In genomic region chr13:48176781-48177180, GRCh38 we compare ENCODE assay signal across 30 cellular contexts.
"Had no signal": no experiment of that assay in that cellular context is flagged by ENCODE, and none has a peak within 500 bp of the region (broad histone marks: within the 10 kb centered on the region; RNA-seq: fewer than 3 reads in every experiment).

No MANE protein-coding gene starts in this region.

- H3K79me2 ChIP-seq: parathyroid adenoma had no signal

- H3K27me3 ChIP-seq: neutrophil, ovary, right lobe of liver, sigmoid colon, stomach, thyroid gland, tibial nerve, upper lobe of left lung, vagina had no signal

- H3K27ac ChIP-seq: neutrophil, ovary, parathyroid adenoma, psoas muscle, right lobe of liver, sigmoid colon, stomach, thoracic aorta, thyroid gland, tibial nerve, upper lobe of left lung, vagina had no signal

- FAIRE-seq: small intestine, urothelium cell line had no signal

- H2AFZ ChIP-seq: parathyroid adenoma had no signal

- H3K36me3 Mint-ChIP-seq: natural killer cell; stimulated activated effector memory CD8-positive, alpha-beta T cell treated with anti-CD3 and anti-CD28 coated beads, Interleukin-12 subunit alpha, Interleukin-12 subunit beta, amount 100 ng/mL, for 72 hours had no signal

- H3K27me3 Mint-ChIP-seq: progenitor cell of endocrine pancreas; stimulated activated naive CD8-positive, alpha-beta T cell treated with anti-CD3 and anti-CD28 coated beads, Interleukin-15, Interleukin-2, amounts not matched to agents 100 ng/mL and 50 ng/mL, for 24 hours had no signal

- ATAC-seq: natural killer cell; psoas muscle; right cardiac atrium; right lobe of liver; stimulated activated effector memory CD8-positive, alpha-beta T cell treated with anti-CD3 and anti-CD28 coated beads, Interleukin-12 subunit alpha, Interleukin-12 subunit beta, amount 100 ng/mL, for 72 hours; stimulated activated naive B cell treated with anti-CD40 and anti-IgM and Interleukin-4, amounts not matched to agents 10 μg/mL and 1 μg/mL and 100 μg/mL, for 72 hours had no signal

- H3K4me3 Mint-ChIP-seq: natural killer cell; nephron; neural crest cell; stimulated activated effector memory CD8-positive, alpha-beta T cell treated with anti-CD3 and anti-CD28 coated beads, Interleukin-12 subunit alpha, Interleukin-12 subunit beta, amount 100 ng/mL, for 72 hours; stimulated activated naive B cell treated with anti-CD40 and anti-IgM and Interleukin-4, amounts not matched to agents 10 μg/mL and 1 μg/mL and 100 μg/mL, for 72 hours; stimulated activated naive CD8-positive, alpha-beta T cell treated with anti-CD3 and anti-CD28 coated beads, Interleukin-15, Interleukin-2, amounts not matched to agents 100 ng/mL and 50 ng/mL, for 24 hours had no signal

- H3K27ac Mint-ChIP-seq: natural killer cell; nephron; progenitor cell of endocrine pancreas; stimulated activated effector memory CD8-positive, alpha-beta T cell treated with anti-CD3 and anti-CD28 coated beads, Interleukin-12 subunit alpha, Interleukin-12 subunit beta, amount 100 ng/mL, for 72 hours; stimulated activated naive B cell treated with anti-CD40 and anti-IgM and Interleukin-4, amounts not matched to agents 10 μg/mL and 1 μg/mL and 100 μg/mL, for 72 hours; stimulated activated naive CD8-positive, alpha-beta T cell treated with anti-CD3 and anti-CD28 coated beads, Interleukin-15, Interleukin-2, amounts not matched to agents 100 ng/mL and 50 ng/mL, for 24 hours had no signal

- H3K4me3 ChIP-seq: ovary, psoas muscle, right lobe of liver, sigmoid colon, stomach, thoracic aorta, thyroid gland, tibial nerve, upper lobe of left lung, vagina had no signal

- H3K9me3 ChIP-seq: neutrophil, ovary, psoas muscle, right lobe of liver, sigmoid colon, stomach, thoracic aorta, thyroid gland, tibial nerve, upper lobe of left lung, vagina had no signal

- H3K4me1 Mint-ChIP-seq: natural killer cell; neural crest cell; stimulated activated effector memory CD8-positive, alpha-beta T cell treated with anti-CD3 and anti-CD28 coated beads, Interleukin-12 subunit alpha, Interleukin-12 subunit beta, amount 100 ng/mL, for 72 hours had no signal

- H3K4me1 ChIP-seq: parathyroid adenoma, psoas muscle, right lobe of liver, sigmoid colon, stomach, thyroid gland, tibial nerve, upper lobe of left lung, vagina had no signal

- H3K36me3 ChIP-seq: neutrophil, ovary, right lobe of liver, sigmoid colon, stomach, thoracic aorta, thyroid gland, tibial nerve, upper lobe of left lung, vagina had no signal

- H3K9me3 Mint-ChIP-seq: natural killer cell; nephron; stimulated activated effector memory CD8-positive, alpha-beta T cell treated with anti-CD3 and anti-CD28 coated beads, Interleukin-12 subunit alpha, Interleukin-12 subunit beta, amount 100 ng/mL, for 72 hours; stimulated activated naive B cell treated with anti-CD40 and anti-IgM and Interleukin-4, amounts not matched to agents 10 μg/mL and 1 μg/mL and 100 μg/mL, for 72 hours; stimulated activated naive CD8-positive, alpha-beta T cell treated with anti-CD3 and anti-CD28 coated beads, Interleukin-15, Interleukin-2, amounts not matched to agents 100 ng/mL and 50 ng/mL, for 24 hours had no signal

- DNase-seq: natural killer cell; nucleus accumbens; ovary; posterior cingulate gyrus; psoas muscle; right cardiac atrium; right lobe of liver; sigmoid colon; small intestine; stimulated activated CD4-positive, alpha-beta T cell treated with anti-CD3 and anti-CD28 coated beads, Interleukin-15, amount 100 ng/mL, for 24 hours; stimulated activated CD4-positive, alpha-beta T cell treated with anti-CD3 and anti-CD28 coated beads, Interleukin-2, amount 100 ng/mL, for 24 hours; stimulated activated CD4-positive, alpha-beta T cell treated with anti-CD3 and anti-CD28 coated beads, Interleukin-2, amount 100 ng/mL, for 48 hours; stimulated activated CD4-positive, alpha-beta T cell treated with anti-CD3 and anti-CD28 coated beads, Interleukin-4, amount 100 ng/mL, for 24 hours; stimulated activated naive B cell treated with anti-CD40 and anti-IgM and Interleukin-4, amounts not matched to agents 10 μg/mL and 1 μg/mL and 100 μg/mL, for 72 hours; stimulated activated naive CD4-positive, alpha-beta T cell treated with Interleukin-2 at 50 U/mL for 16 hours; stomach; thyroid gland; trophoblast cell had no signal
